12 cellular contexts compared by ENCODE assay signal in the genomic region with DNA sequence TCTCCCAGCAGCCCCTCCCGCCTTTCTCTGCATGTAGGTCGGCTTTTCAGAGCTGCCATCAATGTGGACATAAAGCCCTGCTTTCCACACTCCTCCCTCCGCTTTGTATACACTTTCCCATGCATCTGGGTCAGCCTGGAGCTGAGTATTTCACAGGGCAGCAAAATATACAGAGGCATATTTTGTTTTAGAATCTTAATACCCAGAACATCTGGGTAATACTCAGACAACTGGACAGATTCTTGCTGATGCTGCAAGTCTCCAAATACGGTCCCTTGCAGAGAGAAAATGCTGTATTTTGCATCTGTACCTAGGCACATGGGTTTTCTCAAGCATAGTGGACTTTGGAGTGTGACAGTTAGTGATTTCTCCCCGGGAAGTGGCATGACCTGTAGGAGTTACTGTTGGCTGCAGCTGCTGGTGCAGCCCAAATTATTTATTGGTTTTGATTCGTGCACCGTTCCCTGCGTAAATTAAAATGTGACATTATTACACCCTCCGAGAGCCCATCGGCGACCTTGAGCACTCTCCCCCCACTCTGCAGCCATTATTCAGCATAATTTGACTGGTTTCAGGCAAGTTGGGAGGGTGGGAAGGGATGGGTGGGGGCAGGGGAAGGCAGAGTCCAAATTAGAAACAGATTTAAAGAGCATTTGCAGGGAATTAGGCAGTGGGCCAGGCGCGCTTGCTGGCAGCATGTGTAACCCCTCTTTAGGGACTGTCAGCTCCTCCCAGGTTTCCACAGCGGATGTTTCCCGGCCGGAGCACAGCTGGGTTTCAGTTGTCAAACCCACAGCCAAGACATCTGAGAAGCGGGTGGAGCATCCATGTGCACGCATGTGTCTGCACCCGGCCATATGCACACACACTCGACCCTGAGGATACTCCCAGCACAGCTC.
DNase-seq lines count a peak whose midpoint lies in the region; ATAC-seq, FAIRE-seq and TF ChIP-seq lines count a peak whose summit lies in the region.
"Had no signal": no experiment of that assay in that cellular context is flagged by ENCODE, and none has a peak within 500 bp of the region (broad histone marks: within the 10 kb centered on the region; RNA-seq: fewer than 3 reads in every experiment).

No MANE protein-coding gene starts in this region.

- DNase-seq in NCI-H2029 (lab: John Stamatoyannopoulos, UW) (peak; percentile 73), NCI-H2029 treated with DMSO at 0.1 percent for 48 hours (lab: John Stamatoyannopoulos, UW) (no peak), HepG2 (ENCODE audit: low spot score) (no peak), testis (peak; percentile 64), erythroblast (lab: John Stamatoyannopoulos, UW) (no peak)
- DNase-seq in activated CD4-positive, alpha-beta T cell treated with anti-CD3 and anti-CD28 coated beads, Interleukin-2, amount 50 U/mL, for 1 hour, result no peak
- DNase-seq: 8988T; naive thymus-derived CD4-positive, alpha-beta T cell had no signal

- POLR2A ChIA-PET in HepG2 (lab: Yijun Ruan, JAX), result no interaction called here

- peak overlapping the region; percentile 22 to 67 (median 64) for H3K4me3 Mint-ChIP-seq in brain
- H3K4me3 Mint-ChIP-seq: activated naive CD8-positive, alpha-beta T cell; naive thymus-derived CD4-positive, alpha-beta T cell had no signal

- peak overlapping the region; percentile 48 to 87 (median 82) for H3K27ac Mint-ChIP-seq in brain
- H3K27ac Mint-ChIP-seq: activated naive CD8-positive, alpha-beta T cell; naive thymus-derived CD4-positive, alpha-beta T cell had no signal

- H3K4me3 ChIP-seq in HepG2 (replicated peaks in 1 of 3; ENCODE audit: insufficient read depth in 1 of 3, low read depth in 2 of 3, low read length in 3 of 3), result peak overlapping the region in 1 of 3 experiments; percentile 45; a peak in 2 of 6 replicates
- no peak overlapping the region for H3K4me3 ChIP-seq in testis

- H3K4me1 ChIP-seq in HepG2 (ENCODE audit: insufficient read depth, low read length) (peaks cover 55% of the 10 kb centered on the region), testis (peaks cover 11% of the 10 kb centered on the region)

- TF ChIP-seq POLR2A in HepG2 (IDR thresholded peaks at IDR 0.05; ENCODE audit: insufficient read depth in 1 of 2, low read depth in 2 of 2, low read length in 2 of 2), result no peak
- TF ChIP-seq POLR2A in testis (IDR thresholded peaks at IDR 0.05), result no peak
- TF ChIP-seq POLR2A in erythroblast (IDR thresholded peaks at IDR 0.05; ENCODE audit: low read length), result no peak

- no peaks in the 10 kb centered on the region for H3K9me3 ChIP-seq in HepG2 (ENCODE audit: low read length)
- H3K9me3 ChIP-seq in testis, result no peaks in the 10 kb centered on the region

- H3K4me1 Mint-ChIP-seq in brain, result peaks cover 44% of the 10 kb centered on the region

- no peaks in the 10 kb centered on the region for H3K79me2 ChIP-seq in HepG2 (ENCODE audit: insufficient read depth, low read length)

- intact Hi-C loops in HepG2 (cut with micrococcal nuclease; ENCODE audit: unreplicated experiment) (no loop called here), testis (cut with DNase I; ENCODE audit: low total_unique reads) (no loop called here)

- in situ Hi-C loops in HepG2 (cut with HindIII; ENCODE audit: extremely low pct_ligation_motif_present, low pct_unique_long_range_greater_than_20kb), result no loop called here

- H3K9me3 Mint-ChIP-seq in brain, result peaks cover 0 to 2% (median 0%) of the 10 kb centered on the region in 5 experiments

- no peaks in the 10 kb centered on the region for H3K36me3 ChIP-seq in HepG2 (replicated peaks in 1 of 2; ENCODE audit: control insufficient read depth in 1 of 2, insufficient read depth in 2 of 2, low read length in 2 of 2)
- no peaks in the 10 kb centered on the region for H3K36me3 ChIP-seq in testis (ENCODE audit: low read depth, missing control alignments)

- BruUV-seq in HepG2 (replicated peaks; lab: Mats Ljungman, UMichigan), result no TSS peak

- no peak for TF ChIP-seq CTCF in brain (conservative IDR thresholded peaks at IDR 0.05)
- TF ChIP-seq CTCF in HepG2 (CRISPR knock-in tag; IDR thresholded peaks at IDR 0.05), result no peak
- no peak for TF ChIP-seq CTCF in testis (IDR thresholded peaks at IDR 0.05)

- TF ChIP-seq EP300 in HepG2 (IDR thresholded peaks at IDR 0.05; ENCODE audit: low read depth in 2 of 2, low read length in 2 of 2), result no peak
- no peak for TF ChIP-seq EP300 in HepG2 (CRISPR knock-in tag; IDR thresholded peaks at IDR 0.05; ENCODE audit: borderline replicate concordance)

- ATAC-seq in HepG2, result peak; percentile 56
- ATAC-seq in GM18498 (IDR thresholded peaks at IDR 0.05; ENCODE audit: unreplicated experiment), result no peak
- ATAC-seq: naive thymus-derived CD4-positive, alpha-beta T cell had no signal

- H3K27me3 Mint-ChIP-seq in brain, result peaks cover 13% of the 10 kb centered on the region
- H3K27me3 Mint-ChIP-seq: activated naive CD8-positive, alpha-beta T cell had no signal

- CTCF ChIA-PET in HepG2 (lab: Yijun Ruan, JAX; ENCODE audit: low intra/inter-chr PET ratio, low total read pairs), result no interaction called here

- 7% methylated on average over 13 of the region's 20 CpGs for WGBS in HepG2 (ENCODE audit: low lambda C conversion rate)
- WGBS in testis, 2 donors, result 40 to 63% methylated on average over 12 to 20 of the region's 20 CpGs

- no peaks in the 10 kb centered on the region for H4K20me1 ChIP-seq in HepG2 (ENCODE audit: insufficient read depth, low read length)

- TF ChIP-seq RAD21 in HepG2 (CRISPR knock-in tag; IDR thresholded peaks at IDR 0.05), result no peak

- peak overlapping the region; percentile 48 for H3K27ac ChIP-seq in HepG2 (ENCODE audit: extremely low read length, insufficient read depth, low read length)
- H3K27ac ChIP-seq in testis, result no peak overlapping the region
- H3K27ac ChIP-seq: VCaP had no signal

- H2AFZ ChIP-seq in HepG2 (ENCODE audit: low read length), result no peak overlapping the region

- peak overlapping the region; percentile 51 for H3K4me2 ChIP-seq in HepG2 (ENCODE audit: low read depth, low read length)

- H3K27me3 ChIP-seq in HepG2 (ENCODE audit: control insufficient read depth in 1 of 2, insufficient read depth in 2 of 2, low read length in 2 of 2), result peaks cover 5 to 67% of the 10 kb centered on the region in 2 experiments
- H3K27me3 ChIP-seq in testis, result no peaks in the 10 kb centered on the region

- FAIRE-seq in HepG2 (lab: Jason Lieb, UNC), result peak; percentile 32

- no peaks in the 10 kb centered on the region for H3K36me3 Mint-ChIP-seq in brain
- H3K36me3 Mint-ChIP-seq: activated naive CD8-positive, alpha-beta T cell; naive thymus-derived CD4-positive, alpha-beta T cell had no signal

- H3K9ac ChIP-seq in HepG2 (ENCODE audit: insufficient read depth, low read depth, low read length), result no peak overlapping the region

TF ChIP-seq in HepG2, 621 proteins besides CTCF, POLR2A, EP300 and RAD21:
- TF ChIP-seq TBX2 (CRISPR knock-in tag; IDR thresholded peaks at IDR 0.05; ENCODE audit: borderline replicate concordance) (no peak), NCOR1 (IDR thresholded peaks at IDR 0.05; ENCODE audit: borderline replicate concordance, low read length) (peak; percentile 67), PRPF4 (IDR thresholded peaks at IDR 0.05; ENCODE audit: low read depth, low read length, poor library complexity, severe bottlenecking) (no peak), ZNF230 (CRISPR knock-in tag; IDR thresholded peaks at IDR 0.05) (no peak), MAFF (IDR thresholded peaks at IDR 0.05; ENCODE audit: low read depth, low read length) (peak; percentile 41; the same call in 1 of the 2 replicates), ZNF556 (CRISPR knock-in tag; IDR thresholded peaks at IDR 0.05; ENCODE audit: borderline replicate concordance) (0 out of 2 replicates have a peak, but pooled peaks have one; percentile 31), ZNF225 (CRISPR knock-in tag; IDR thresholded peaks at IDR 0.05) (no peak), ZNF598 (CRISPR knock-in tag; IDR thresholded peaks at IDR 0.05; ENCODE audit: borderline replicate concordance) (0 out of 2 replicates have a peak, but pooled peaks have one; percentile 12), HMG20A (CRISPR knock-in tag; IDR thresholded peaks at IDR 0.05; ENCODE audit: borderline replicate concordance) (peak; percentile 12; the same call in 1 of the 2 replicates), ZFP36 (IDR thresholded peaks at IDR 0.05; ENCODE audit: borderline replicate concordance, low read depth, low read length, partially characterized antibody) (no peak), MAFK (conservative IDR thresholded peaks at IDR 0.05 in 1 of 2, IDR thresholded peaks at IDR 0.05 in 1 of 2; ENCODE audit: low read length in 2 of 2) (peak; percentile 46 to 63; a peak in 3 of 4 replicates), GFI1 (CRISPR knock-in tag; IDR thresholded peaks at IDR 0.05; ENCODE audit: borderline replicate concordance) (peak; percentile 56; the same call in 1 of the 2 replicates), ZNF337 (CRISPR knock-in tag; IDR thresholded peaks at IDR 0.05; ENCODE audit: borderline replicate concordance, low read depth) (no peak), TAF1 (CRISPR knock-in tag; IDR thresholded peaks at IDR 0.05) (no peak), TAF15 (IDR thresholded peaks at IDR 0.05; ENCODE audit: low read depth, low read length, poor library complexity, severe bottlenecking) (no peak), ATRX (CRISPR knock-in tag; IDR thresholded peaks at IDR 0.05; ENCODE audit: borderline replicate concordance) (no peak), ZNF317 (CRISPR knock-in tag; IDR thresholded peaks at IDR 0.05) (no peak), KDM3A (CRISPR knock-in tag; IDR thresholded peaks at IDR 0.05; ENCODE audit: low read depth) (no peak), ZMYM2 (CRISPR knock-in tag; IDR thresholded peaks at IDR 0.05) (no peak), DMAP1 (CRISPR knock-in tag; IDR thresholded peaks at IDR 0.05) (no peak), ERF (CRISPR knock-in tag; IDR thresholded peaks at IDR 0.05) (no peak), SRSF9 (IDR thresholded peaks at IDR 0.05; ENCODE audit: borderline replicate concordance, insufficient read depth, low read depth, low read length, poor library complexity, severe bottlenecking) (no peak), MIER3 (CRISPR knock-in tag; IDR thresholded peaks at IDR 0.05; ENCODE audit: borderline replicate concordance) (no peak), RBAK (CRISPR knock-in tag; IDR thresholded peaks at IDR 0.05) (no peak), HNF4A (CRISPR knock-in tag; IDR thresholded peaks at IDR 0.05) (peak; percentile 46), TCF12 (IDR thresholded peaks at IDR 0.05) (no peak), TCF12 (CRISPR knock-in tag; IDR thresholded peaks at IDR 0.05) (no peak)
TF ChIP-seq in HepG2: peak in this region for 8.

Comparison
In these comparisons a context has a peak if more than half of its experiments do, and no peak if none do; other contexts are left out.
1. DNase-seq: peak in NCI-H2029 (single experiment) and testis (single experiment); none in NCI-H2029 treated with DMSO at 0.1 percent for 48 hours (single experiment), HepG2 (single experiment), erythroblast (0 of 2) and activated CD4-positive, alpha-beta T cell treated with anti-CD3 and anti-CD28 coated beads, Interleukin-2, amount 50 U/mL, for 1 hour (single experiment).